8 cellular contexts compared by ENCODE assay signal in genomic region chr19:1113278-1113985, GRCh38. TPM values are rescaled to one million over a fixed set of nuclear protein-coding genes. Genes with fewer than 3 reads are reported as not detected.
DNase-seq lines count a peak whose midpoint lies in the region; ATAC-seq and TF ChIP-seq lines count a peak whose summit lies in the region.

No MANE protein-coding gene starts in this region.

- peaks cover 4% of the 10 kb centered on the region; the same call in 1 of the 2 replicates for H3K4me1 ChIP-seq in HUES64 (ENCODE audit: insufficient read depth, low read length)
- H3K4me1 ChIP-seq in Panc1 (ENCODE audit: control insufficient read depth, insufficient read depth, low read length), result peaks cover 29% of the 10 kb centered on the region
- peaks cover 8% of the 10 kb centered on the region for H3K4me1 ChIP-seq in fibroblast of lung (ENCODE audit: control insufficient read depth, extremely low read depth, insufficient read depth, low read length)

- WGBS in HUES64, result 46% methylated on average over 34 of the region's 34 CpGs

- no peaks in the 10 kb centered on the region for H3K4me1 Mint-ChIP-seq in activated T-helper 17 cell treated with anti-CD3 and anti-CD28 coated beads, Interleukin-2, amount 50 U/mL, for 72 hours
- H3K4me1 Mint-ChIP-seq in natural killer cell treated with Interleukin-12 subunit alpha and Interleukin-12 subunit beta and Interleukin-15 and Interleukin-18, amount 100 ng/mL, for 72 hours (ENCODE audit: low read depth in 2 of 2), result no peaks in the 10 kb centered on the region
- H3K4me1 Mint-ChIP-seq in stimulated activated memory B cell treated with anti-CD40 and anti-IgM and Interleukin-4, amounts not matched to agents 10 μg/mL and 1 μg/mL and 100 μg/mL, for 72 hours, result no peaks in the 10 kb centered on the region

- peak overlapping the region; percentile 67; the same call in 1 of the 2 replicates for H3K27ac ChIP-seq in HUES64 (ENCODE audit: low read depth, low read length)
- H3K27ac ChIP-seq in Panc1 (ENCODE audit: low read length), result peak overlapping the region; percentile 78
- H3K27ac ChIP-seq in fibroblast of lung (ENCODE audit: insufficient read depth, low read length), result peak overlapping the region; percentile 50

- H3K4me2 ChIP-seq in fibroblast of lung (ENCODE audit: extremely low read depth, insufficient read depth, low read length), result no peak overlapping the region

- no TSS peak for BruUV-seq in Panc1 (replicated peaks; lab: Mats Ljungman, UMichigan)

- H3K79me2 ChIP-seq in fibroblast of lung (ENCODE audit: control insufficient read depth, insufficient read depth, low read length), result no peaks in the 10 kb centered on the region

- H3K9ac ChIP-seq in HUES64 (ENCODE audit: low read depth, low read length) (peak overlapping the region; percentile 39; the same call in 1 of the 2 replicates), fibroblast of lung (ENCODE audit: insufficient read depth, low read length) (peak overlapping the region; percentile 7)

- peaks cover 24% of the 10 kb centered on the region for H3K36me3 ChIP-seq in HUES64 (ENCODE audit: insufficient read depth, low read length)
- H3K36me3 ChIP-seq in Panc1 (ENCODE audit: control insufficient read depth, insufficient read depth, low read length), result no peaks in the 10 kb centered on the region
- H3K36me3 ChIP-seq in fibroblast of lung (ENCODE audit: control insufficient read depth, insufficient read depth, low read length), result peaks cover 60% of the 10 kb centered on the region

- intact Hi-C loops in Panc1 (cut with micrococcal nuclease; ENCODE audit: unreplicated experiment), result no loop called here

- no peaks in the 10 kb centered on the region for H3K27me3 ChIP-seq in HUES64 (ENCODE audit: insufficient read depth, low read length)
- no peaks in the 10 kb centered on the region for H3K27me3 ChIP-seq in Panc1 (ENCODE audit: control insufficient read depth, insufficient read depth, low read length)
- H3K27me3 ChIP-seq in fibroblast of lung (ENCODE audit: control insufficient read depth, insufficient read depth, low read length), result no peaks in the 10 kb centered on the region

- no peaks in the 10 kb centered on the region for H3K9me3 Mint-ChIP-seq in activated T-helper 17 cell treated with anti-CD3 and anti-CD28 coated beads, Interleukin-2, amount 50 U/mL, for 72 hours
- H3K9me3 Mint-ChIP-seq in natural killer cell treated with Interleukin-12 subunit alpha and Interleukin-12 subunit beta and Interleukin-15 and Interleukin-18, amount 100 ng/mL, for 72 hours, result no peaks in the 10 kb centered on the region
- H3K9me3 Mint-ChIP-seq in stimulated activated memory B cell treated with anti-CD40 and anti-IgM and Interleukin-4, amounts not matched to agents 10 μg/mL and 1 μg/mL and 100 μg/mL, for 72 hours, result no peaks in the 10 kb centered on the region

- H3K27ac Mint-ChIP-seq in activated T-helper 17 cell treated with anti-CD3 and anti-CD28 coated beads, Interleukin-2, amount 50 U/mL, for 72 hours, result peak overlapping the region; percentile 25
- no peak overlapping the region for H3K27ac Mint-ChIP-seq in natural killer cell treated with Interleukin-12 subunit alpha and Interleukin-12 subunit beta and Interleukin-15 and Interleukin-18, amount 100 ng/mL, for 72 hours
- H3K27ac Mint-ChIP-seq in stimulated activated memory B cell treated with anti-CD40 and anti-IgM and Interleukin-4, amounts not matched to agents 10 μg/mL and 1 μg/mL and 100 μg/mL, for 72 hours, result no peak overlapping the region

- CTCF ChIA-PET in Panc1 (lab: Charles Lee), result interaction anchor here (0.6 to 1.1 kb wide), 5 partner anchors 49 to 438 kb away, joined by 3 to 5 read pairs (median 4); no protein-coding TSS in a partner anchor

- no peaks in the 10 kb centered on the region for H3K27me3 Mint-ChIP-seq in activated T-helper 17 cell treated with anti-CD3 and anti-CD28 coated beads, Interleukin-2, amount 50 U/mL, for 72 hours
- no peaks in the 10 kb centered on the region for H3K27me3 Mint-ChIP-seq in natural killer cell treated with Interleukin-12 subunit alpha and Interleukin-12 subunit beta and Interleukin-15 and Interleukin-18, amount 100 ng/mL, for 72 hours
- H3K27me3 Mint-ChIP-seq in stimulated activated memory B cell treated with anti-CD40 and anti-IgM and Interleukin-4, amounts not matched to agents 10 μg/mL and 1 μg/mL and 100 μg/mL, for 72 hours, result no peaks in the 10 kb centered on the region

- peak; percentile 49 for ATAC-seq in Panc1
- peak; percentile 72 for ATAC-seq in activated T-helper 17 cell treated with anti-CD3 and anti-CD28 coated beads, Interleukin-2, amount 50 U/mL, for 72 hours (replicated peaks)
- peak; percentile 90 to 92 for ATAC-seq in natural killer cell treated with Interleukin-12 subunit alpha and Interleukin-12 subunit beta and Interleukin-15 and Interleukin-18, amount 100 ng/mL, for 72 hours
- ATAC-seq in stimulated activated memory B cell treated with anti-CD40 and anti-IgM and Interleukin-4, amounts not matched to agents 10 μg/mL and 1 μg/mL and 100 μg/mL, for 72 hours, result peak; percentile 87

- H3K9me3 ChIP-seq in HUES64 (ENCODE audit: insufficient read depth, low read depth, low read length), result no peaks in the 10 kb centered on the region
- no peaks in the 10 kb centered on the region for H3K9me3 ChIP-seq in Panc1 (ENCODE audit: control insufficient read depth, insufficient read depth, low read depth, low read length)
- H3K9me3 ChIP-seq in fibroblast of lung (ENCODE audit: control insufficient read depth, insufficient read depth, low read depth, low read length), result no peaks in the 10 kb centered on the region

- DNase-seq in GM04504 (ENCODE audit: low read depth) (peak; percentile 78), Panc1 (ENCODE audit: low read depth, low spot score) (no peak), fibroblast of lung (ENCODE audit: low read depth in 2 of 2) (peak; percentile 90 to 94), cortex of kidney (lab: John Stamatoyannopoulos, UW) (no peak)
- peak; percentile 89 for DNase-seq in natural killer cell treated with Interleukin-12 subunit alpha and Interleukin-12 subunit beta and Interleukin-15 and Interleukin-18, amount 100 ng/mL, for 72 hours (ENCODE audit: low spot score)

- TF ChIP-seq CTCF in Panc1 (IDR thresholded peaks at IDR 0.05) (peak; percentile 86), fibroblast of lung (conservative IDR thresholded peaks at IDR 0.05 in 1 of 2, IDR thresholded peaks at IDR 0.05 in 1 of 2; ENCODE audit: low read depth in 1 of 2, low read length in 2 of 2) (peak; percentile 62 to 75)

- H3K4me3 Mint-ChIP-seq in activated T-helper 17 cell treated with anti-CD3 and anti-CD28 coated beads, Interleukin-2, amount 50 U/mL, for 72 hours, result no peak overlapping the region
- H3K4me3 Mint-ChIP-seq in natural killer cell treated with Interleukin-12 subunit alpha and Interleukin-12 subunit beta and Interleukin-15 and Interleukin-18, amount 100 ng/mL, for 72 hours, result no peak overlapping the region
- no peak overlapping the region for H3K4me3 Mint-ChIP-seq in stimulated activated memory B cell treated with anti-CD40 and anti-IgM and Interleukin-4, amounts not matched to agents 10 μg/mL and 1 μg/mL and 100 μg/mL, for 72 hours

- peaks cover 3% of the 10 kb centered on the region for H4K20me1 ChIP-seq in fibroblast of lung (ENCODE audit: control insufficient read depth, extremely low read depth, insufficient read depth, low read length)

- H3K4me3 ChIP-seq in HUES64 (ENCODE audit: low read length) (no peak overlapping the region), Panc1 (ENCODE audit: low read depth in 2 of 2, low read length in 2 of 2) (no peak overlapping the region), fibroblast of lung (replicated peaks in 1 of 4; ENCODE audit: control extremely low read depth in 1 of 4, insufficient read depth in 1 of 4, low read depth in 3 of 4, low read length in 4 of 4) (no peak overlapping the region)

- no peak overlapping the region for H2AFZ ChIP-seq in fibroblast of lung (ENCODE audit: low read length)

- H3K36me3 Mint-ChIP-seq in activated T-helper 17 cell treated with anti-CD3 and anti-CD28 coated beads, Interleukin-2, amount 50 U/mL, for 72 hours (ENCODE audit: low read depth), result peaks cover 69% of the 10 kb centered on the region
- H3K36me3 Mint-ChIP-seq in natural killer cell treated with Interleukin-12 subunit alpha and Interleukin-12 subunit beta and Interleukin-15 and Interleukin-18, amount 100 ng/mL, for 72 hours, result no peaks in the 10 kb centered on the region
- peaks cover 11% of the 10 kb centered on the region for H3K36me3 Mint-ChIP-seq in stimulated activated memory B cell treated with anti-CD40 and anti-IgM and Interleukin-4, amounts not matched to agents 10 μg/mL and 1 μg/mL and 100 μg/mL, for 72 hours

- POLR2A ChIA-PET in Panc1 (lab: Charles Lee), result no interaction called here

- in situ Hi-C loops in Panc1 (cut with HindIII; ENCODE audit: low pct_unique_long_range_greater_than_20kb, low sequenced_read_pairs), result no loop called here

RNA-seq across cellular contexts. Expression of gene GPX4, which starts 9.6 kb away (rescaled TPM):
- polyA plus RNA-seq in HUES64 (2013, experiment 1 of 2), result 361 TPM
- 387 TPM for polyA plus RNA-seq in HUES64 (2013, experiment 2 of 2)
- total RNA-seq in Panc1 (2021; ENCODE audit: unreplicated experiment) (577 TPM), fibroblast of lung (428 and 430 TPM in 2 replicates)
- 1,363 TPM for polyA plus RNA-seq in Panc1 (2012; ENCODE audit: insufficient read length)
- total RNA-seq in activated T-helper 17 cell treated with anti-CD3 and anti-CD28 coated beads, Interleukin-2, amount 50 U/mL, for 72 hours, result 100 to 1,000 TPM; 110 to 170 TPM
- 325 and 473 TPM in 2 replicates for polyA plus RNA-seq in fibroblast of lung
- 392 and 625 TPM in 2 replicates for polyA plus RNA-seq in fibroblast of lung (2012)
- 298 and 306 TPM in 2 replicates for polyA minus RNA-seq in fibroblast of lung (ENCODE audit: low replicate concordance)
- total RNA-seq in natural killer cell treated with Interleukin-12 subunit alpha and Interleukin-12 subunit beta and Interleukin-15 and Interleukin-18, amount 100 ng/mL, for 72 hours, result 100 to 1,000 TPM in 1 of 2 donors, 10 to 100 TPM in 1; 86.4 to 174 TPM

RNA-seq across cellular contexts. Expression of gene POLR2E, which starts 18.3 kb away (rescaled TPM):
- polyA plus RNA-seq in HUES64 (2013, experiment 1 of 2), result 184 TPM
- 182 TPM for polyA plus RNA-seq in HUES64 (2013, experiment 2 of 2)
- total RNA-seq in Panc1 (2021; ENCODE audit: unreplicated experiment), result 279 TPM
- 538 TPM for polyA plus RNA-seq in Panc1 (2012; ENCODE audit: insufficient read length)
- total RNA-seq in activated T-helper 17 cell treated with anti-CD3 and anti-CD28 coated beads, Interleukin-2, amount 50 U/mL, for 72 hours, result 100 to 1,000 TPM; 155 to 248 TPM
- total RNA-seq in fibroblast of lung, result 55.2 and 55.5 TPM in 2 replicates
- polyA plus RNA-seq in fibroblast of lung, result 130 and 214 TPM in 2 replicates
- polyA plus RNA-seq in fibroblast of lung (2012), result 267 and 396 TPM in 2 replicates
- 169 and 202 TPM in 2 replicates for polyA minus RNA-seq in fibroblast of lung (ENCODE audit: low replicate concordance)
- total RNA-seq in natural killer cell treated with Interleukin-12 subunit alpha and Interleukin-12 subunit beta and Interleukin-15 and Interleukin-18, amount 100 ng/mL, for 72 hours, result 100 to 1,000 TPM; 168 to 241 TPM

RNA-seq across cellular contexts. Expression of gene ARHGAP45, which starts 46.5 kb away (rescaled TPM):
- 10.3 TPM for polyA plus RNA-seq in HUES64 (2013, experiment 1 of 2)
- 13.8 TPM for polyA plus RNA-seq in HUES64 (2013, experiment 2 of 2)
- total RNA-seq in Panc1 (2021; ENCODE audit: unreplicated experiment), result 27.8 TPM
- 34.5 TPM for polyA plus RNA-seq in Panc1 (2012; ENCODE audit: insufficient read length)
- total RNA-seq in activated T-helper 17 cell treated with anti-CD3 and anti-CD28 coated beads, Interleukin-2, amount 50 U/mL, for 72 hours, result 100 to 1,000 TPM; 211 to 310 TPM
- 0.77 and 1.8 TPM in 2 replicates for total RNA-seq in fibroblast of lung
- 0.42 and 0.78 TPM in 2 replicates for polyA plus RNA-seq in fibroblast of lung
- 3.3 and 7.8 TPM in 2 replicates for polyA plus RNA-seq in fibroblast of lung (2012)
- polyA minus RNA-seq in fibroblast of lung (ENCODE audit: low replicate concordance), result 0.67 and 0.90 TPM in 2 replicates
- total RNA-seq in natural killer cell treated with Interleukin-12 subunit alpha and Interleukin-12 subunit beta and Interleukin-15 and Interleukin-18, amount 100 ng/mL, for 72 hours, result 100 to 1,000 TPM; 320 to 338 TPM

Comparison
In these comparisons a context has a peak if more than half of its experiments do, and no peak if none do; other contexts are left out.
1. DNase-seq: peak in GM04504 (single experiment), fibroblast of lung (2 of 2) and natural killer cell treated with Interleukin-12 subunit alpha and Interleukin-12 subunit beta and Interleukin-15 and Interleukin-18, amount 100 ng/mL, for 72 hours (single experiment); none in Panc1 (single experiment) and cortex of kidney (single experiment).
2. RNA of gene ARHGAP45, which starts 46.5 kb away (total RNA-seq): 320 to 338 TPM in natural killer cell treated with Interleukin-12 subunit alpha and Interleukin-12 subunit beta and Interleukin-15 and Interleukin-18, amount 100 ng/mL, for 72 hours, 211 to 310 TPM in activated T-helper 17 cell treated with anti-CD3 and anti-CD28 coated beads, Interleukin-2, amount 50 U/mL, for 72 hours and 27.8 TPM in Panc1 (single experiment); 0.77 to 1.8 TPM in fibroblast of lung; every median in the first group is over 10 times any median in the second.
3. Peak in every context shown above with its lines, with median percentiles within 50 percentile points of each other: H3K27ac ChIP-seq and ATAC-seq.